ENCODE assay signal across 1 cellular context in genomic region chr16:83942815-83943515, GRCh38.
TF ChIP-seq lines count a peak whose summit lies in the region.

No MANE protein-coding gene starts in this region.

TF ChIP-seq in K562, 482 proteins besides CTCF, POLR2A, EP300 and RAD21:
- 0 out of 2 replicates have a peak, but pooled peaks have one; percentile 7 for TF ChIP-seq CBFA2T3 (IDR thresholded peaks at IDR 0.05)
- TF ChIP-seq, protein P1, sequence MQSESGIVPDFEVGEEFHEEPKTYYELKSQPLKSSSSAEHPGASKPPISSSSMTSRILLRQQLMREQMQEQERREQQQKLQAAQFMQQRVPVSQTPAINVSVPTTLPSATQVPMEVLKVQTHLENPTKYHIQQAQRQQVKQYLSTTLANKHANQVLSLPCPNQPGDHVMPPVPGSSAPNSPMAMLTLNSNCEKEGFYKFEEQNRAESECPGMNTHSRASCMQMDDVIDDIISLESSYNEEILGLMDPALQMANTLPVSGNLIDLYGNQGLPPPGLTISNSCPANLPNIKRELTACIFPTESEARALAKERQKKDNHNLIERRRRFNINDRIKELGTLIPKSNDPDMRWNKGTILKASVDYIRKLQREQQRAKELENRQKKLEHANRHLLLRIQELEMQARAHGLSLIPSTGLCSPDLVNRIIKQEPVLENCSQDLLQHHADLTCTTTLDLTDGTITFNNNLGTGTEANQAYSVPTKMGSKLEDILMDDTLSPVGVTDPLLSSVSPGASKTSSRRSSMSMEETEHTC (IDR thresholded peaks at IDR 0.05) = no peak
